Comparison of ENCODE assay signal across 1 cellular context in genomic region chr17:56966277-56966676, GRCh38.
TF ChIP-seq lines count a peak whose summit lies in the region.

No MANE protein-coding gene starts in this region.

TF ChIP-seq in HepG2, 621 proteins besides CTCF, POLR2A, EP300 and RAD21:
- TF ChIP-seq HMGXB3 (CRISPR knock-in tag; IDR thresholded peaks at IDR 0.05; ENCODE audit: borderline replicate concordance) (no peak), FLYWCH1 (CRISPR knock-in tag; IDR thresholded peaks at IDR 0.05) (no peak), ZNF597 (CRISPR knock-in tag; IDR thresholded peaks at IDR 0.05) (no peak), ETV5 (CRISPR knock-in tag; IDR thresholded peaks at IDR 0.05; ENCODE audit: borderline replicate concordance) (no peak), THAP9 (CRISPR knock-in tag; IDR thresholded peaks at IDR 0.05; ENCODE audit: borderline replicate concordance) (no peak)
